In the genomic region with DNA sequence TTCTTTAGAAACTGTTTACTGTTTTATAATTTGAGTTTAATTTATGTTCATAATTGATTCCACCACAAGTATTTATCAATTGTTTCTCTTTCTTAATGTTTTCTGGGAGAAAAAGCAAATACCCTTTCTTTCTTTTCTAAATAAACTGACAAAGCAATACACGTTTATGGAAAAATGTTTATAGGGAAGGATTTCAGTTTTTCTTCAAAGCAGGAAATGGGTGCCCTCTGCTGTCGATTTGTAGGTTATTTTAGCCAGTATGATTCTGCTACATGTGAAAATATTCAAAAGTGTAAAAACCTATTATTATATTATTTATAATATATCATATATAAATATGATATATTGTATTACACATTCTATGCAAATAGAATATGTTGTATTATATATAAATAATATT, we compare ENCODE assay signal across 1 cellular context.
TF ChIP-seq lines count a peak whose summit lies in the region.

No MANE protein-coding gene starts in this region.

TF ChIP-seq in liver, 16 proteins besides CTCF, POLR2A, EP300 and RAD21 (continued from another document):
- TF ChIP-seq ZBTB33 (IDR thresholded peaks at IDR 0.05) = no peak
